In genomic region chr6:45450801-45451200, GRCh38 we compare ENCODE assay signal across 16 cellular contexts.
"Had no signal": no experiment of that assay in that cellular context is flagged by ENCODE, and none has a peak within 500 bp of the region (broad histone marks: within the 10 kb centered on the region; RNA-seq: fewer than 3 reads in every experiment).

No MANE protein-coding gene starts in this region.

- H3K27me3 ChIP-seq: thyroid gland had no signal

- H3K27ac Mint-ChIP-seq: activated naive CD8-positive, alpha-beta T cell treated with anti-CD3 and anti-CD28 coated beads, Interleukin-2, amount 10 ng/mL, durations not matched to agents 7 days and 5 days; nephron progenitor cell; stimulated activated naive B cell treated with anti-CD40 and anti-IgM and Interleukin-4, amounts not matched to agents 10 μg/mL and 1 μg/mL and 100 μg/mL, for 72 hours; WTC11 had no signal

- H3K27me3 Mint-ChIP-seq: activated naive CD8-positive, alpha-beta T cell treated with anti-CD3 and anti-CD28 coated beads, Interleukin-2, amount 10 ng/mL, durations not matched to agents 7 days and 5 days had no signal

- H3K4me3 Mint-ChIP-seq: activated naive CD8-positive, alpha-beta T cell treated with anti-CD3 and anti-CD28 coated beads, Interleukin-2, amount 10 ng/mL, durations not matched to agents 7 days and 5 days; nephron progenitor cell; stimulated activated naive B cell treated with anti-CD40 and anti-IgM and Interleukin-4, amounts not matched to agents 10 μg/mL and 1 μg/mL and 100 μg/mL, for 72 hours; WTC11 had no signal

- DNase-seq: activated CD4-positive, alpha-beta T cell treated with anti-CD3 and anti-CD28 coated beads for 48 hours; activated effector memory CD4-positive, alpha-beta T cell treated with anti-CD3 and anti-CD28 coated beads, Interleukin-2, amount 50 U/mL, for 16 hours; activated naive CD8-positive, alpha-beta T cell treated with anti-CD3 and anti-CD28 coated beads, Interleukin-2, amount 10 ng/mL, durations not matched to agents 7 days and 5 days; activated T-cell treated with anti-CD3 and anti-CD28 coated beads, Interleukin-2, amount 50 U/mL, for 1 hour; anterior cingulate cortex; dermis blood vessel endothelial cell; foreskin melanocyte; kidney glomerular epithelial cell; mesenchymal stem cell; nephron progenitor cell; occipital lobe; stimulated activated CD4-positive, alpha-beta T cell treated with anti-CD3 and anti-CD28 coated beads, Interleukin-2, amount 100 ng/mL, for 48 hours; stimulated activated naive B cell treated with anti-CD40 and anti-IgM and Interleukin-4, amounts not matched to agents 10 μg/mL and 1 μg/mL and 100 μg/mL, for 72 hours; thyroid gland had no signal

- H3K27ac ChIP-seq: epithelial cell of prostate, thyroid gland had no signal

- H3K36me3 ChIP-seq: thyroid gland had no signal

- H3K9me3 Mint-ChIP-seq: activated naive CD8-positive, alpha-beta T cell treated with anti-CD3 and anti-CD28 coated beads, Interleukin-2, amount 10 ng/mL, durations not matched to agents 7 days and 5 days; nephron progenitor cell; stimulated activated naive B cell treated with anti-CD40 and anti-IgM and Interleukin-4, amounts not matched to agents 10 μg/mL and 1 μg/mL and 100 μg/mL, for 72 hours; WTC11 had no signal

- H3K36me3 Mint-ChIP-seq: stimulated activated naive B cell treated with anti-CD40 and anti-IgM and Interleukin-4, amounts not matched to agents 10 μg/mL and 1 μg/mL and 100 μg/mL, for 72 hours; WTC11 had no signal

- ATAC-seq: stimulated activated naive B cell treated with anti-CD40 and anti-IgM and Interleukin-4, amounts not matched to agents 10 μg/mL and 1 μg/mL and 100 μg/mL, for 72 hours; WTC11 had no signal

- H3K4me3 ChIP-seq: thyroid gland had no signal

- H3K9me3 ChIP-seq: thyroid gland had no signal
